In the genomic region with DNA sequence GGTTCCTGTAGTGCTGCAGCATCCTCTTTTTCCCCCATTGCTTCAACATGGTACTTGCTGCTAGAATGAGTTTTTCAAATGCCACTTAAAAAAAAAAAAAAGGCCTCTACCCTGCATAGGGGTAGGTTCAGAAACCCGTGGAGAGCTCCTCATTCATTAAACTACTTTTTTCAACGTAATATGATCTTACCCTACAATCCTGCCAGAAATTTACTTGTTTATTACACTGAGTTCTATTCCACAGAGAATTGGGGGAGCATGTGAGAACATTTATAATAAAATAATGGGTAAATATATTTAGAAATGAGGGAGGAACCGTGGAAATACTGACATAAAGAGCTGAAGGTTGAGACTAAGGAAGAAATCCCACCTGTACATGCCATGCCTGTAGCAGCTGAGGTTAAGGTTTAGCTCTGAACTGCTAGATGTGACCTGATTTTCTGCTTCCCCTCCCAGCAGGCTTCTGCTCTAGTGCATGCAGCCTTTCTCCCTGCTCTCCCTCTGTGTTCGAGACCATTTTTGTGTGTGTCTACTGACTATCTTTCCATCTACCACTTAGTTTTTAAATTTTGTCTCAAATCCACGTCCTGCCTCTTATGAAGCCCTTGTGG, we compare ENCODE assay signal across 1 cellular context.
TF ChIP-seq lines count a peak whose summit lies in the region.

No MANE protein-coding gene starts in this region.

TF ChIP-seq in HCT116, 20 proteins besides CTCF, POLR2A, EP300 and RAD21 (continued from another document):
- TF ChIP-seq CEBPB (IDR thresholded peaks at IDR 0.05; ENCODE audit: low read depth) = no peak
- no peak for TF ChIP-seq EZH2phosphoT487 (IDR thresholded peaks at IDR 0.05; ENCODE audit: borderline replicate concordance)
- TF ChIP-seq SP1 (IDR thresholded peaks at IDR 0.05; ENCODE audit: low read depth) = no peak
